10 cellular contexts compared by ENCODE assay signal in the genomic region with DNA sequence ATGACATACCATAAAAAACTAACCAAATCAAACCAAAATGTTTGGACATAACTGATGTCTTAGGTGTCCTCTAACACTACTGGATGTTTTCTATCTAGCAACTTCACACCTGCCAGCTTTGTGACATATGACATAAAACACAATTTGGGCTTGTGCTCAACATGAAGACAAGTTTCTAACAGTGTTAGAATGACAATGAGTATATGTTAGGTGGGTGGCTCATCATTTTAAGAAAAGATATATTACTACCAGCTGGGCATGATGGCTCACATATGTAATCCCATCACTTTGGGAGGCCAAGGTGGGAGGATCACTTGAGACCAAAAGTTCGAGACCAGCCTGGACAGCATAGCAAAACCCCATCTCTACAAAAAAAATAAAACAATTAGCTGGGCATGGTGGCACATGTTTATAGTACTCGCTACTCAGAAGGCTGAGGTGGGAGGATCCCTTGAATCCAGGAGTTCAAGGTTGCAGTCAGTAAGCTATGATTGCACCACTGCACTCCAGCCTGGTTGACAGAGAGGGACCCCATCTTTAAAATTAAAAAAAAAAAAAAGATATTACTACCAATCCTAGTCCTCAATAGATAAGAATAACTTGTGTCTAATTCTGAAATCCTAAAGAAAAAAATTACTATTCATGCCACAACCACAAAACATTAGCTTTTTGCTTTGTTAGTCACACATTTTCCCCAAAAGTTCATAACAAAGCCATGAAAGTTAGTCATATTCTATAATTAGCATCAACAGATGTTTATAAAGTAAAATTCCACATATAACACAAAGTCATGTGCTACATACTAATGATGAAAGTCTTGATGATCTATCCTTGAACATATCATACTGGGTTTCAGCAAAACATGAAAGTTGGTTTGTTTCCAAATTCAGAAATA. TPM values are rescaled to one million over a fixed set of nuclear protein-coding genes. Genes with fewer than 3 reads are reported as not detected.
DNase-seq lines count a peak whose midpoint lies in the region; ATAC-seq and TF ChIP-seq lines count a peak whose summit lies in the region.
"Had no signal": no experiment of that assay in that cellular context is flagged by ENCODE, and none has a peak within 500 bp of the region (broad histone marks: within the 10 kb centered on the region; RNA-seq: fewer than 3 reads in every experiment).

No MANE protein-coding gene starts in this region.

- intact Hi-C loops in PC-3 (cut with micrococcal nuclease): no loop called here
- intact Hi-C loops in CD8-positive, alpha-beta T cell (cut with DNase I, micrococcal nuclease): no loop called here

- H3K36me3 ChIP-seq in PC-3 (ENCODE audit: low read depth, low read length): no peaks in the 10 kb centered on the region
- H3K36me3 ChIP-seq in CD8-positive, alpha-beta T cell (ENCODE audit: insufficient read depth, low read length): no peaks in the 10 kb centered on the region

- H3K4me1 ChIP-seq in PC-3 (ENCODE audit: insufficient read depth, low read length): no peaks in the 10 kb centered on the region
- H3K4me1 ChIP-seq in CD8-positive, alpha-beta T cell (ENCODE audit: insufficient read depth, low read length): no peaks in the 10 kb centered on the region

- H3K4me1 Mint-ChIP-seq in CD8-positive, alpha-beta T cell (ENCODE audit: low read depth): no peaks in the 10 kb centered on the region

- peaks cover 16% of the 10 kb centered on the region for H3K36me3 Mint-ChIP-seq in CD8-positive, alpha-beta T cell

- no peak overlapping the region for H2AFZ ChIP-seq in PC-3 (ENCODE audit: low read length)

- no peaks in the 10 kb centered on the region for H3K27me3 ChIP-seq in PC-3 (ENCODE audit: low read length)
- H3K27me3 ChIP-seq in CD8-positive, alpha-beta T cell (ENCODE audit: insufficient read depth, low read length): no peaks in the 10 kb centered on the region

- no peaks in the 10 kb centered on the region for H3K79me2 ChIP-seq in PC-3 (ENCODE audit: low read length)

- no peak overlapping the region for H3K4me3 Mint-ChIP-seq in CD8-positive, alpha-beta T cell

- CTCF ChIA-PET in PC-3 (lab: Charles Lee): no interaction called here
- CTCF ChIA-PET in CD8-positive, alpha-beta T cell (lab: Charles Lee): interaction anchor here (1.0 kb wide), 1 partner anchor 99 kb away, joined by 3 read pairs; no protein-coding TSS in a partner anchor

- H3K9me3 Mint-ChIP-seq in CD8-positive, alpha-beta T cell: no peaks in the 10 kb centered on the region

- no peak overlapping the region for H3K4me2 ChIP-seq in PC-3 (ENCODE audit: low read length)

- no peak overlapping the region for H3K9ac ChIP-seq in PC-3 (ENCODE audit: low read length)

- no TSS peak for BruUV-seq in PC-3 (replicated peaks; lab: Mats Ljungman, UMichigan)

- H3K27ac ChIP-seq in PC-3 (ENCODE audit: low read length): no peak overlapping the region
- no peak overlapping the region for H3K27ac ChIP-seq in CD8-positive, alpha-beta T cell (ENCODE audit: low read depth, low read length)

- no peak for TF ChIP-seq CTCF in PC-3 (conservative IDR thresholded peaks at IDR 0.05; ENCODE audit: low read depth, low read length)
- TF ChIP-seq CTCF in CD8-positive, alpha-beta T cell (IDR thresholded peaks at IDR 0.05): no peak

- H3K4me3 ChIP-seq in PC-3 (ENCODE audit: low read length): no peak overlapping the region
- no peak overlapping the region for H3K4me3 ChIP-seq in CD8-positive, alpha-beta T cell (ENCODE audit: low read depth, low read length)
- H3K4me3 ChIP-seq: mucosa of descending colon had no signal

- ATAC-seq in PC-3 (peak; percentile 35; the same call in 1 of the 2 replicates), GM19395 (IDR thresholded peaks at IDR 0.05; ENCODE audit: unreplicated experiment) (no peak)
- no peak for ATAC-seq in CD8-positive, alpha-beta T cell
- ATAC-seq: mucosa of descending colon had no signal

- POLR2A ChIA-PET in PC-3 (lab: Charles Lee; ENCODE audit: unreplicated experiment): interaction anchor here (0.6 kb wide), 2 partner anchors 60 to 122 kb away, joined by 3 to 5 read pairs; no protein-coding TSS in a partner anchor
- POLR2A ChIA-PET in CD8-positive, alpha-beta T cell (lab: Charles Lee): no interaction called here

- no peaks in the 10 kb centered on the region for H3K9me2 ChIP-seq in PC-3 (replicated peaks; ENCODE audit: low read length)

- peak; percentile 90 for DNase-seq in ELR (ENCODE audit: low read depth)
- peak; percentile 12 for DNase-seq in PC-3
- DNase-seq in epidermal melanocyte (ENCODE audit: insufficient read length, low spot score): peak; percentile 33
- DNase-seq in renal cortical epithelial cell (ENCODE audit: low read depth): peak; percentile 53
- DNase-seq in NCI-H187 treated with DMSO at 0.1 percent for 48 hours (lab: John Stamatoyannopoulos, UW): no peak
- DNase-seq in CD8-positive, alpha-beta T cell: no peak
- DNase-seq: activated gamma-delta T cell treated with Interleukin-2 at 50 U/mL for 16 hours, mucosa of descending colon, T-helper 9 cell had no signal

- H3K9me3 ChIP-seq in PC-3 (ENCODE audit: low read length): no peaks in the 10 kb centered on the region
- no peaks in the 10 kb centered on the region for H3K9me3 ChIP-seq in CD8-positive, alpha-beta T cell (ENCODE audit: low read length)
- H3K9me3 ChIP-seq: mucosa of descending colon had no signal

- H4K20me1 ChIP-seq in PC-3 (ENCODE audit: low read length): no peaks in the 10 kb centered on the region

- no peak overlapping the region for H3K27ac Mint-ChIP-seq in CD8-positive, alpha-beta T cell

- no peaks in the 10 kb centered on the region for H3F3A ChIP-seq in PC-3 (ENCODE audit: low read length, unreplicated experiment)

- H3K27me3 Mint-ChIP-seq in CD8-positive, alpha-beta T cell (ENCODE audit: low read depth): no peaks in the 10 kb centered on the region

RNA-seq across cellular contexts. Expression of a gene that starts 59.9 kb away (rescaled TPM):
- total RNA-seq in PC-3 (2014; rRNA removed) (54.7 and 69.1 TPM in 2 replicates), renal cortical epithelial cell (76.9 and 104 TPM in 2 replicates)
- 10 to 100 TPM; 31.7 to 36.2 TPM for total RNA-seq in CD8-positive, alpha-beta T cell

Comparison
In these comparisons a context has a peak if more than half of its experiments do, and no peak if none do; other contexts are left out.
1. DNase-seq: peak in ELR (single experiment), PC-3 (single experiment), epidermal melanocyte (single experiment) and renal cortical epithelial cell (single experiment); none in NCI-H187 treated with DMSO at 0.1 percent for 48 hours (single experiment) and CD8-positive, alpha-beta T cell (0 of 7).